In genomic region chr19:1538978-1539377, GRCh38 we compare ENCODE assay signal across 1 cellular context.
TF ChIP-seq lines count a peak whose summit lies in the region.

No MANE protein-coding gene starts in this region.

TF ChIP-seq in IMR-90, 13 proteins besides CTCF, POLR2A, EP300 and RAD21:
- TF ChIP-seq SMC3 (IDR thresholded peaks at IDR 0.05; ENCODE audit: low read depth, low read length) (no peak), BHLHE40 (IDR thresholded peaks at IDR 0.05; ENCODE audit: low read depth, low read length) (no peak)
- TF ChIP-seq, protein P1, sequence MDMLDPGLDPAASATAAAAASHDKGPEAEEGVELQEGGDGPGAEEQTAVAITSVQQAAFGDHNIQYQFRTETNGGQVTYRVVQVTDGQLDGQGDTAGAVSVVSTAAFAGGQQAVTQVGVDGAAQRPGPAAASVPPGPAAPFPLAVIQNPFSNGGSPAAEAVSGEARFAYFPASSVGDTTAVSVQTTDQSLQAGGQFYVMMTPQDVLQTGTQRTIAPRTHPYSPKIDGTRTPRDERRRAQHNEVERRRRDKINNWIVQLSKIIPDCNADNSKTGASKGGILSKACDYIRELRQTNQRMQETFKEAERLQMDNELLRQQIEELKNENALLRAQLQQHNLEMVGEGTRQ (IDR thresholded peaks at IDR 0.05; ENCODE audit: low read depth, low read length) = no peak
